ENCODE assay signal across 8 cellular contexts in the genomic region with DNA sequence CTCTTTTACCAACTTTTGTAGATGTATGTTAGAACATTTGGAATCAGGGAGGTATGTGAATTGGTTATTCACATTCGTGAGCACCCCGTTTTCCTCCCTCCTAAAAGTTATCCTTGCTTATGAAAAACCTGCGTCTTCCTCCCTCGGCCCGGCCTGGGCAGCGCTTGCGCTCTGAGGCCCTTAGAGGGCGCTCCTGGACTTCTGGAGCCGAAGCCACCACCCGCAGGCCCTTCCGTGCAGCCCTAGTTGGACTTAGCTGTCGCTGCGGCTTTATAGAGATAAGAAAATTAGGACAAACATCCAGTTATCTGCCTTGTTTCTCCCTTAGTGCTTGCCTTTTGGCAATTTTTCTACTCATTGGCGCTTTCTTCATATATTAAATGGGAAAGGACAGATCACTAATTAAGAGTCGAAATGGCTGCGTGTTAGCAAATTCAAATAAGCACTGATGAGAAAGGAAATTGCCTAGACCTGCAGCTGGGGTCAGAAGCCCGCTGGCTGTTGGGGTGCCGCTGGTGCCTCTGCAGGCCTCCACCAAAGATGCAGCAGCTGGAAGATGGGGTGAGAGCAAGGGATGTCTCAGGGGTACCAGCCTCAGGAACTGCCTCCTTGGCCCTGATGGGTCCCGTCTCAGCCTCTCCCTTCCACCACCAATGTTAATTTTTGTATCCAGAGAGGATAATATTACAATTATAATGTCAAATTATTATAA. TPM values are rescaled to one million over a fixed set of nuclear protein-coding genes. Genes with fewer than 3 reads are reported as not detected.
DNase-seq lines count a peak whose midpoint lies in the region; ATAC-seq and TF ChIP-seq lines count a peak whose summit lies in the region.

No MANE protein-coding gene starts in this region.

- no peak overlapping the region for H2AK5ac ChIP-seq in IMR-90 (ENCODE audit: low read depth, low read length)

- no peak overlapping the region for H4K8ac ChIP-seq in IMR-90 (ENCODE audit: low read depth in 2 of 2, low read length in 2 of 2)

- TF ChIP-seq CTCF in IMR-90 (conservative IDR thresholded peaks at IDR 0.05; ENCODE audit: low read depth, low read length) (peak; percentile 95), fibroblast of the aortic adventitia (IDR thresholded peaks at IDR 0.05; ENCODE audit: insufficient read depth, low read length) (peak; percentile 100), tibial nerve (IDR thresholded peaks at IDR 0.05) (peak; percentile 76 to 88 (median 84))

- H3K4me3 ChIP-seq in IMR-90 (ENCODE audit: insufficient read depth, low read depth, low read length): no peak overlapping the region
- no peak overlapping the region for H3K4me3 ChIP-seq in fibroblast of the aortic adventitia (ENCODE audit: low read depth, low read length)
- H3K4me3 ChIP-seq in tibial nerve: peak overlapping the region in 1 of 4 donors; percentile 16

- H4K91ac ChIP-seq in IMR-90 (ENCODE audit: insufficient read depth, low read depth, low read length): no peak overlapping the region

- H3K27me3 ChIP-seq in IMR-90 (ENCODE audit: control insufficient read depth, insufficient read depth, low read length) (peaks cover 22% of the 10 kb centered on the region), tibial nerve (peaks cover 0 to 33% of the 10 kb centered on the region in 2 donors)

- no peaks in the 10 kb centered on the region for H3K9me3 Mint-ChIP-seq in activated T-helper 2 cell treated with anti-CD3 and anti-CD28 coated beads, Interferon-gamma antibody, Interleukin-2, Interleukin-4, amounts not matched to agents 10 μg/mL and 5 μg/mL and 100 μg/mL, durations not matched to agents 14 hours and 24 hours and 36 hours

- in situ Hi-C loops in IMR-90 (cut with MboI; ENCODE audit: low sequenced_read_pairs): loop anchor here (10.0 kb wide), 1 partner anchor 480 kb away; no protein-coding TSS in a partner anchor

- BruUV-seq in IMR-90 (replicated peaks; lab: Mats Ljungman, UMichigan): no TSS peak

- no peak overlapping the region for H2AK9ac ChIP-seq in IMR-90 (replicated peaks; ENCODE audit: low read depth, low read length, poor library complexity)

- H3K18ac ChIP-seq in IMR-90 (ENCODE audit: low read depth, low read length): no peak overlapping the region

- peak overlapping the region; percentile 22 for H3K4me3 Mint-ChIP-seq in activated T-helper 2 cell treated with anti-CD3 and anti-CD28 coated beads, Interferon-gamma antibody, Interleukin-2, Interleukin-4, amounts not matched to agents 10 μg/mL and 5 μg/mL and 100 μg/mL, durations not matched to agents 14 hours and 24 hours and 36 hours (ENCODE audit: low read depth)

- ATAC-seq in GM21360 (IDR thresholded peaks at IDR 0.05; ENCODE audit: unreplicated experiment): peak; percentile 68
- ATAC-seq in IMR-90 (ENCODE audit: low read depth): peak; percentile 90

- no peak overlapping the region for H2BK20ac ChIP-seq in IMR-90 (ENCODE audit: low read depth, low read length)

- H3K4ac ChIP-seq in IMR-90 (ENCODE audit: low read depth, low read length): no peak overlapping the region

- POLR2A ChIA-PET in IMR-90 (lab: Charles Lee; ENCODE audit: unreplicated experiment): interaction anchor here (0.6 kb wide), 1 partner anchor 855 kb away, joined by 3 read pairs; no protein-coding TSS in a partner anchor

- H3K36me3 ChIP-seq in IMR-90 (ENCODE audit: control insufficient read depth, insufficient read depth, low read length) (no peaks in the 10 kb centered on the region), tibial nerve (no peaks in the 10 kb centered on the region)

- no peak overlapping the region for H3K9ac ChIP-seq in IMR-90 (ENCODE audit: low read depth, low read length)

- no peak overlapping the region for H2BK15ac ChIP-seq in IMR-90 (ENCODE audit: low read depth, low read length)

- no peaks in the 10 kb centered on the region for H3K79me1 ChIP-seq in IMR-90 (ENCODE audit: low read depth in 1 of 2, low read length in 2 of 2)

- H2AFZ ChIP-seq in IMR-90 (replicated peaks; ENCODE audit: low read length, poor library complexity): no peak overlapping the region

- H3K23ac ChIP-seq in IMR-90 (ENCODE audit: low read depth, low read length): no peak overlapping the region

- intact Hi-C loops in IMR-90 (cut with micrococcal nuclease): loop anchor here (1.0 to 10.0 kb wide), 4 partner anchors 78 to 760 kb away; no protein-coding TSS in a partner anchor
- intact Hi-C loops in activated T-helper 2 cell treated with anti-CD3 and anti-CD28 coated beads, Interferon-gamma antibody, Interleukin-2, Interleukin-4, amounts not matched to agents 10 μg/mL and 5 μg/mL and 100 μg/mL, durations not matched to agents 14 hours and 24 hours and 36 hours (cut with micrococcal nuclease): loop anchor here (2.0 kb wide), 2 partner anchors 290 to 480 kb away; no protein-coding TSS in a partner anchor

- H3K27me3 Mint-ChIP-seq in activated T-helper 2 cell treated with anti-CD3 and anti-CD28 coated beads, Interferon-gamma antibody, Interleukin-2, Interleukin-4, amounts not matched to agents 10 μg/mL and 5 μg/mL and 100 μg/mL, durations not matched to agents 14 hours and 24 hours and 36 hours (ENCODE audit: low read depth): peaks cover 60% of the 10 kb centered on the region

- peak; percentile 94 for TF ChIP-seq RAD21 in IMR-90 (IDR thresholded peaks at IDR 0.05; ENCODE audit: low read length)

- dilution Hi-C loops in IMR-90 (cut with HindIII; ENCODE audit: low sequenced_read_pairs, unreplicated experiment): no loop called here

- H3K27ac Mint-ChIP-seq in activated T-helper 2 cell treated with anti-CD3 and anti-CD28 coated beads, Interferon-gamma antibody, Interleukin-2, Interleukin-4, amounts not matched to agents 10 μg/mL and 5 μg/mL and 100 μg/mL, durations not matched to agents 14 hours and 24 hours and 36 hours: no peak overlapping the region

- no peaks in the 10 kb centered on the region for H3K9me3 ChIP-seq in IMR-90 (ENCODE audit: control insufficient read depth, insufficient read depth, low read length)
- H3K9me3 ChIP-seq in tibial nerve: no peaks in the 10 kb centered on the region

- TF ChIP-seq POLR2A in IMR-90 (IDR thresholded peaks at IDR 0.05; ENCODE audit: low read depth, low read length): no peak
- TF ChIP-seq POLR2A in tibial nerve (IDR thresholded peaks at IDR 0.05): no peak

- no peak overlapping the region for H3K56ac ChIP-seq in IMR-90 (ENCODE audit: extremely low read depth, insufficient read depth, low read length)

- no peaks in the 10 kb centered on the region for H3K9me1 ChIP-seq in IMR-90 (ENCODE audit: insufficient read depth, low read length)

- no peak overlapping the region for H2BK5ac ChIP-seq in IMR-90 (ENCODE audit: low read depth, low read length, poor library complexity, severe bottlenecking)

- H3K36me3 Mint-ChIP-seq in activated T-helper 2 cell treated with anti-CD3 and anti-CD28 coated beads, Interferon-gamma antibody, Interleukin-2, Interleukin-4, amounts not matched to agents 10 μg/mL and 5 μg/mL and 100 μg/mL, durations not matched to agents 14 hours and 24 hours and 36 hours (ENCODE audit: low read depth): no peaks in the 10 kb centered on the region

- H2BK120ac ChIP-seq in IMR-90 (ENCODE audit: low read depth, low read length): no peak overlapping the region

- H3K27ac ChIP-seq in IMR-90 (ENCODE audit: insufficient read depth, low read length) (no peak overlapping the region), tibial nerve (peak overlapping the region in 1 of 4 donors; percentile 0)

- CTCF ChIA-PET in IMR-90 (lab: Yijun Ruan, JAX): interaction anchor here (0.6 to 4.0 kb wide), 14 partner anchors 11 to 507 kb away, joined by 3 to 34 read pairs (median 3); no protein-coding TSS in a partner anchor

- H4K5ac ChIP-seq in IMR-90 (ENCODE audit: low read depth, low read length): no peak overlapping the region

- DNase-seq in COR-L47 (lab: John Stamatoyannopoulos, UW) (peak; percentile 32), IMR-90 (peak; percentile 63), RPMI8226 (peak; percentile 77), fibroblast of the aortic adventitia (ENCODE audit: low read depth) (peak; percentile 81), nucleus accumbens (lab: John Stamatoyannopoulos, UW) (peak in 41 of 56 donors; percentile 1 to 72 (median 25)), tibial nerve (ENCODE audit: low spot score in 2 of 2) (peak; percentile 32 to 61)
- DNase-seq in activated T-helper 2 cell treated with anti-CD3 and anti-CD28 coated beads, Interferon-gamma antibody, Interleukin-2, Interleukin-4, amounts not matched to agents 10 μg/mL and 5 μg/mL and 100 μg/mL, durations not matched to agents 14 hours and 24 hours and 36 hours (ENCODE audit: low spot score): peak; percentile 57

- 19% methylated on average over 6 of the region's 19 CpGs; no CpG with 5 or more reads in 1 of the 2 experiments for WGBS in IMR-90 (ENCODE audit: extremely low coverage in 2 of 2, insufficient read length in 1 of 2), 2 experiments
- 15 to 16% methylated on average over 19 of the region's 19 CpGs for WGBS in tibial nerve, 2 donors

- H4K20me1 ChIP-seq in IMR-90 (ENCODE audit: insufficient read depth, low read length): no peaks in the 10 kb centered on the region

- TF ChIP-seq EP300 in tibial nerve (IDR thresholded peaks at IDR 0.05): no peak

- H3K4me2 ChIP-seq in IMR-90 (ENCODE audit: low read depth, low read length): no peak overlapping the region

- H3K14ac ChIP-seq in IMR-90 (replicated peaks; ENCODE audit: low read depth, low read length): no peak overlapping the region

- H3K4me1 ChIP-seq in IMR-90 (ENCODE audit: control insufficient read depth, insufficient read depth, low read length) (peaks cover 1% of the 10 kb centered on the region; the same call in 1 of the 2 replicates), tibial nerve (peaks cover 0 to 29% (median 4%) of the 10 kb centered on the region in 4 donors)

- peaks cover 4% of the 10 kb centered on the region for H3K4me1 Mint-ChIP-seq in activated T-helper 2 cell treated with anti-CD3 and anti-CD28 coated beads, Interferon-gamma antibody, Interleukin-2, Interleukin-4, amounts not matched to agents 10 μg/mL and 5 μg/mL and 100 μg/mL, durations not matched to agents 14 hours and 24 hours and 36 hours (ENCODE audit: low read depth)

TF ChIP-seq in IMR-90, 13 proteins besides CTCF, POLR2A, EP300 and RAD21 (continues in another document):
- TF ChIP-seq SMC3 (IDR thresholded peaks at IDR 0.05; ENCODE audit: low read depth, low read length): peak; percentile 84
- no peak for TF ChIP-seq FOS (IDR thresholded peaks at IDR 0.05; ENCODE audit: low read depth, low read length)
- no peak for TF ChIP-seq CEBPB (IDR thresholded peaks at IDR 0.05; ENCODE audit: low read depth, low read length)
- TF ChIP-seq MXI1 (IDR thresholded peaks at IDR 0.05; ENCODE audit: borderline replicate concordance, low read depth, low read length): no peak

RNA-seq across cellular contexts. Expression of gene FNDC1, which starts 5.2 kb away (rescaled TPM):
- total RNA-seq in IMR-90 (2012; rRNA removed) (not detected in 2 replicates), fibroblast of the aortic adventitia (ENCODE audit: low replicate concordance) (0.16 and 1.6 TPM in 2 replicates), tibial nerve (1 to 10 TPM; 2.1 to 8.2 (median 5.4) TPM)
- 0.03 and 0.04 TPM in 2 replicates for polyA plus RNA-seq in IMR-90 (2012; rRNA removed)
- 0.03 and 0.06 TPM in 2 replicates for polyA plus RNA-seq in IMR-90 (2012; cell fraction: cytosol; rRNA removed)
- 0.05 TPM in 2 replicates for polyA plus RNA-seq in IMR-90 (2012; cell fraction: nucleus; rRNA removed; ENCODE audit: low replicate concordance)
- total RNA-seq in activated T-helper 2 cell treated with anti-CD3 and anti-CD28 coated beads, Interferon-gamma antibody, Interleukin-2, Interleukin-4, amounts not matched to agents 10 μg/mL and 5 μg/mL and 100 μg/mL, durations not matched to agents 14 hours and 24 hours and 36 hours: 0.05 TPM in 1 of 2 replicates, not detected in the other

Comparison
In these comparisons a context has a peak if more than half of its experiments do, and no peak if none do; other contexts are left out.
1. DNase-seq: peak in every context shown above with its lines; median percentile 81 in fibroblast of the aortic adventitia; 77 in RPMI8226; 63 in IMR-90; 57 in activated T-helper 2 cell treated with anti-CD3 and anti-CD28 coated beads, Interferon-gamma antibody, Interleukin-2, Interleukin-4, amounts not matched to agents 10 μg/mL and 5 μg/mL and 100 μg/mL, durations not matched to agents 14 hours and 24 hours and 36 hours; 46 in tibial nerve; 32 in COR-L47; 25 in nucleus accumbens.